In genomic region chr13:75418186-75418843, GRCh38 we compare ENCODE assay signal across 1 cellular context.
TF ChIP-seq lines count a peak whose summit lies in the region.

No MANE protein-coding gene starts in this region.

TF ChIP-seq in GM23338, 12 proteins besides CTCF, POLR2A, EP300 and RAD21 (continued from another document):
- TF ChIP-seq ZNF462 (CRISPR knock-in tag; IDR thresholded peaks at IDR 0.05) (no peak), REST (IDR thresholded peaks at IDR 0.05; ENCODE audit: unreplicated experiment) (no peak), CREB1 (CRISPR knock-in tag; IDR thresholded peaks at IDR 0.05; ENCODE audit: low read depth) (no peak)
